Comparison of ENCODE assay signal across 8 cellular contexts in genomic region chr3:128879991-128880390, GRCh38. TPM values are rescaled to one million over a fixed set of nuclear protein-coding genes. Genes with fewer than 3 reads are reported as not detected.
DNase-seq lines count a peak whose midpoint lies in the region; ATAC-seq and TF ChIP-seq lines count a peak whose summit lies in the region.

No MANE protein-coding gene starts in this region.

- H3K4me3 ChIP-seq in testis: peak overlapping the region; percentile 85 to 89

- no peak for TF ChIP-seq CTCF in testis (IDR thresholded peaks at IDR 0.05)

- intact Hi-C loops in testis (cut with DNase I; ENCODE audit: low total_unique reads): no loop called here

- peak; percentile 15 for DNase-seq in activated CD4-positive, alpha-beta T cell treated with anti-CD3 and anti-CD28 coated beads for 48 hours
- no peak for DNase-seq in activated CD4-positive, alpha-beta T cell treated with anti-CD3 and anti-CD28 coated beads, Interleukin-2, amount 50 U/mL, for 1 hour
- peak in 1 of 2 donors; percentile 6 for DNase-seq in activated T-cell treated with anti-CD3 and anti-CD28 coated beads, Interleukin-2, amount 50 U/mL, for 72 hours
- peak; percentile 26 for DNase-seq in iPS-NIHi7 (ENCODE audit: extremely low spot score)
- no peak for DNase-seq in testis
- DNase-seq in NCI-H446 (lab: John Stamatoyannopoulos, UW): no peak

- H3K4me1 ChIP-seq in testis: peaks cover 25% of the 10 kb centered on the region

- no peaks in the 10 kb centered on the region for H3K36me3 ChIP-seq in testis (ENCODE audit: low read depth, missing control alignments)

- no peaks in the 10 kb centered on the region for H3K9me3 Mint-ChIP-seq in activated T-cell treated with anti-CD3 and anti-CD28 coated beads, Interleukin-2, amount 50 U/mL, for 72 hours

- H3K27ac Mint-ChIP-seq in activated T-cell treated with anti-CD3 and anti-CD28 coated beads, Interleukin-2, amount 50 U/mL, for 72 hours: peak overlapping the region; percentile 99

- H3K4me3 Mint-ChIP-seq in activated T-cell treated with anti-CD3 and anti-CD28 coated beads, Interleukin-2, amount 50 U/mL, for 72 hours: peak overlapping the region; percentile 87 to 98

- no peaks in the 10 kb centered on the region for H3K27me3 Mint-ChIP-seq in activated T-cell treated with anti-CD3 and anti-CD28 coated beads, Interleukin-2, amount 50 U/mL, for 72 hours (ENCODE audit: low read depth)

- H3K4me1 Mint-ChIP-seq in activated T-cell treated with anti-CD3 and anti-CD28 coated beads, Interleukin-2, amount 50 U/mL, for 72 hours (ENCODE audit: low read depth): peaks cover 68% of the 10 kb centered on the region

- H3K9me3 ChIP-seq in testis: no peaks in the 10 kb centered on the region

- H3K27me3 ChIP-seq in testis: no peaks in the 10 kb centered on the region

- no peak for ATAC-seq in activated T-cell treated with anti-CD3 and anti-CD28 coated beads, Interleukin-2, amount 50 U/mL, for 72 hours (replicated peaks in 1 of 2)
- ATAC-seq in GM21529 (IDR thresholded peaks at IDR 0.05; ENCODE audit: unreplicated experiment) (no peak), HG03571 (IDR thresholded peaks at IDR 0.05; ENCODE audit: unreplicated experiment) (no peak)

- peaks cover 6 to 8% of the 10 kb centered on the region in 2 donors for H3K36me3 Mint-ChIP-seq in activated T-cell treated with anti-CD3 and anti-CD28 coated beads, Interleukin-2, amount 50 U/mL, for 72 hours (ENCODE audit: insufficient read depth in 2 of 2)

- H3K27ac ChIP-seq in testis: peak overlapping the region; percentile 90 to 96

- no peak for TF ChIP-seq POLR2A in testis (IDR thresholded peaks at IDR 0.05)

- WGBS in testis, 2 donors: 3 to 6% methylated on average over 6 of the region's 6 CpGs

RNA-seq across cellular contexts. Expression of gene ACAD9, which starts 0.6 kb away (rescaled TPM):
- 10 to 100 TPM; 21.9 to 30.0 TPM for total RNA-seq in activated T-cell treated with anti-CD3 and anti-CD28 coated beads, Interleukin-2, amount 50 U/mL, for 72 hours
- 10 to 100 TPM; 80.4 to 80.6 TPM for total RNA-seq in testis
- 49.5 TPM for polyA plus RNA-seq in testis (ENCODE audit: insufficient read depth, low read depth, low replicate concordance)

Comparison
In these comparisons a context has a peak if more than half of its experiments do, and no peak if none do; other contexts are left out.
1. DNase-seq: peak in activated CD4-positive, alpha-beta T cell treated with anti-CD3 and anti-CD28 coated beads for 48 hours (single experiment) and iPS-NIHi7 (single experiment); none in activated CD4-positive, alpha-beta T cell treated with anti-CD3 and anti-CD28 coated beads, Interleukin-2, amount 50 U/mL, for 1 hour (single experiment), testis (single experiment) and NCI-H446 (0 of 2).